In genomic region chr5:14909369-14909768, GRCh38 we compare ENCODE assay signal across 28 cellular contexts.
"Had no signal": no experiment of that assay in that cellular context is flagged by ENCODE, and none has a peak within 500 bp of the region (broad histone marks: within the 10 kb centered on the region; RNA-seq: fewer than 3 reads in every experiment).

No MANE protein-coding gene starts in this region.

- H3K4me1 Mint-ChIP-seq: stimulated activated memory B cell treated with anti-CD40 and anti-IgM and Interleukin-4, amounts not matched to agents 10 μg/mL and 1 μg/mL and 100 μg/mL, for 72 hours; stimulated activated naive B cell treated with anti-CD40 and anti-IgM and Interleukin-4, amounts not matched to agents 10 μg/mL and 1 μg/mL and 100 μg/mL, for 72 hours had no signal

- ATAC-seq: stimulated activated memory B cell treated with anti-CD40 and anti-IgM and Interleukin-4, amounts not matched to agents 10 μg/mL and 1 μg/mL and 100 μg/mL, for 72 hours; stimulated activated naive B cell treated with anti-CD40 and anti-IgM and Interleukin-4, amounts not matched to agents 10 μg/mL and 1 μg/mL and 100 μg/mL, for 72 hours; stimulated activated naive CD8-positive, alpha-beta T cell treated with anti-CD3 and anti-CD28 coated beads, Interleukin-15, amount 100 ng/mL, for 72 hours; stimulated activated naive CD8-positive, alpha-beta T cell treated with anti-CD3 and anti-CD28 coated beads, Interleukin-15, Interleukin-2, amounts not matched to agents 100 U/mL and 50 U/mL, for 24 hours; upper lobe of right lung had no signal

- H3K9me3 ChIP-seq: stomach, suprapubic skin, testis, thoracic aorta, thyroid gland, tibial artery, tibial nerve, transverse colon, upper lobe of left lung, upper lobe of right lung, uterus, vagina had no signal

- H3K27me3 ChIP-seq: stomach, suprapubic skin, testis, thyroid gland, tibial artery, tibial nerve, transverse colon, upper lobe of left lung, upper lobe of right lung, uterus, vagina had no signal

- DNase-seq: stimulated activated CD4-positive, alpha-beta T cell treated with anti-CD3 and anti-CD28 coated beads, Interleukin-2, amount 100 ng/mL, for 48 hours; stimulated activated CD4-positive, alpha-beta T cell treated with anti-CD3 and anti-CD28 coated beads, Interleukin-4, amount 100 ng/mL, for 1 hour; stimulated activated CD4-positive, alpha-beta T cell treated with anti-CD3 and anti-CD28 coated beads, Interleukin-4, amount 100 ng/mL, for 24 hours; stimulated activated CD4-positive, alpha-beta T cell treated with anti-CD3 and anti-CD28 coated beads, Interleukin-4, amount 100 ng/mL, for 4 hours; stimulated activated CD8-positive, alpha-beta memory T cell treated with anti-CD3 and anti-CD28 coated beads, Interleukin-4, amount 100 ng/mL, for 48 hours; stimulated activated naive B cell treated with anti-CD40 and anti-IgM and Interleukin-4, amounts not matched to agents 10 μg/mL and 1 μg/mL and 100 μg/mL, for 72 hours; stimulated activated naive CD4-positive, alpha-beta T cell; stimulated activated naive CD4-positive, alpha-beta T cell treated with Interleukin-2 at 50 U/mL for 16 hours; stimulated activated naive CD8-positive, alpha-beta T cell treated with anti-CD3 and anti-CD28 coated beads, Interleukin-15, amount 100 ng/mL, for 72 hours; stimulated activated naive CD8-positive, alpha-beta T cell treated with anti-CD3 and anti-CD28 coated beads, Interleukin-15, Interleukin-2, amounts not matched to agents 100 U/mL and 50 U/mL, for 24 hours; stomach; substantia nigra; testis; thyroid gland; tibial artery; transverse colon; trophoblast cell; upper lobe of left lung; upper lobe of right lung; uterus had no signal

- H3K27ac Mint-ChIP-seq: stimulated activated memory B cell treated with anti-CD40 and anti-IgM and Interleukin-4, amounts not matched to agents 10 μg/mL and 1 μg/mL and 100 μg/mL, for 72 hours; stimulated activated naive B cell treated with anti-CD40 and anti-IgM and Interleukin-4, amounts not matched to agents 10 μg/mL and 1 μg/mL and 100 μg/mL, for 72 hours; stimulated activated naive CD8-positive, alpha-beta T cell treated with anti-CD3 and anti-CD28 coated beads, Interleukin-15, amount 100 ng/mL, for 72 hours; stimulated activated naive CD8-positive, alpha-beta T cell treated with anti-CD3 and anti-CD28 coated beads, Interleukin-15, Interleukin-2, amounts not matched to agents 100 ng/mL and 50 ng/mL, for 24 hours had no signal

- FAIRE-seq: urothelium cell line had no signal

- H3K4me3 Mint-ChIP-seq: stimulated activated memory B cell treated with anti-CD40 and anti-IgM and Interleukin-4, amounts not matched to agents 10 μg/mL and 1 μg/mL and 100 μg/mL, for 72 hours; stimulated activated naive B cell treated with anti-CD40 and anti-IgM and Interleukin-4, amounts not matched to agents 10 μg/mL and 1 μg/mL and 100 μg/mL, for 72 hours; stimulated activated naive CD8-positive, alpha-beta T cell treated with anti-CD3 and anti-CD28 coated beads, Interleukin-15, amount 100 ng/mL, for 72 hours; stimulated activated naive CD8-positive, alpha-beta T cell treated with anti-CD3 and anti-CD28 coated beads, Interleukin-15, Interleukin-2, amounts not matched to agents 100 ng/mL and 50 ng/mL, for 24 hours; type B pancreatic cell had no signal

- H3K27ac ChIP-seq: stomach, suprapubic skin, testis, thoracic aorta, thyroid gland, tibial artery, tibial nerve, transverse colon, upper lobe of left lung, upper lobe of right lung, uterus, vagina had no signal

- H3K9me3 Mint-ChIP-seq: stimulated activated memory B cell treated with anti-CD40 and anti-IgM and Interleukin-4, amounts not matched to agents 10 μg/mL and 1 μg/mL and 100 μg/mL, for 72 hours; stimulated activated naive B cell treated with anti-CD40 and anti-IgM and Interleukin-4, amounts not matched to agents 10 μg/mL and 1 μg/mL and 100 μg/mL, for 72 hours; stimulated activated naive CD8-positive, alpha-beta T cell treated with anti-CD3 and anti-CD28 coated beads, Interleukin-15, amount 100 ng/mL, for 72 hours; stimulated activated naive CD8-positive, alpha-beta T cell treated with anti-CD3 and anti-CD28 coated beads, Interleukin-15, Interleukin-2, amounts not matched to agents 100 ng/mL and 50 ng/mL, for 24 hours; type B pancreatic cell had no signal

- H3K36me3 Mint-ChIP-seq: stimulated activated memory B cell treated with anti-CD40 and anti-IgM and Interleukin-4, amounts not matched to agents 10 μg/mL and 1 μg/mL and 100 μg/mL, for 72 hours; stimulated activated naive B cell treated with anti-CD40 and anti-IgM and Interleukin-4, amounts not matched to agents 10 μg/mL and 1 μg/mL and 100 μg/mL, for 72 hours; type B pancreatic cell had no signal

- H3K4me3 ChIP-seq: stomach, suprapubic skin, testis, thoracic aorta, thyroid gland, tibial artery, tibial nerve, transverse colon, upper lobe of left lung, upper lobe of right lung, uterus, vagina had no signal

- H3K4me1 ChIP-seq: stomach, suprapubic skin, testis, thyroid gland, tibial artery, tibial nerve, transverse colon, upper lobe of left lung, upper lobe of right lung, uterus, vagina had no signal

- H3K36me3 ChIP-seq: stomach, suprapubic skin, thoracic aorta, thyroid gland, tibial artery, tibial nerve, transverse colon, upper lobe of left lung, upper lobe of right lung, uterus, vagina had no signal
